Comparison of ENCODE assay signal across 8 cellular contexts in the genomic region with DNA sequence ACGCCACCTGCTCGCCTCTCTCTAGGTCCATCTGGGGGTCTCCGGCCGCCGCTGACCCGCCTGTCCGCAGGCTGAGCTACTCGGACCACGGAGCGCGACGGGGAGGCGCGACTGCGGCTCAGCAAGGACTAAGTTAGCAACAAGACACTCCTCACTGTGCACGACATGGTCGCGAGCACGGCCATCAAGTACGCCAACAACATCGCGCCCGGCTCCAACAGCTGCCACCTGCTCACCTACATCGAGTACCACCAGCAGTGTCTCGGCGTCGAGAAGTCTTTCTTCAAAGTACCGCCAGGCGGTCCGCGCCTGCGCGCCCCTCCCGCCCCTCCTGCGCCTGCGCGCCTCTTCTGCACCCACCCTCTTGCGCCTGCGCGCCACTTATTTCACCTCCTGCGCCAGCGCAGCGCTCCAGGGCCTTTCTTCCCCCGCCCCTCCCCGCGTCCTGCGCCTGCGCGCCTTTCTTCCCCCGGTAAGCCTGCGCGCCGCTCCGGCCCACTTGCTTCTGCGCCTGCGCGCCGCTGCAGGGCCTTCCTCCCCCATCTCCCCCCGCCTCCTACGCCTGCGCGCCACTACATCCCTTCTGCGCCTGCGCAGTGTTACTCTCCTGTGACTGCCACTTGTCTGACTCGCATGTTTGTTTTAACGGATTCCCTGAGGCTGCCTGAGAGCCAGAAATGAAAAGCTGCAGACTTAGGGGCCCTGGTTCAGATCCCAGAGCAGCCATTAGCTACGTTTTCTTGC.
A peak's percentile ranks its signal among the peaks of the same experiment; 100 is the strongest.
DNase-seq lines count a peak whose midpoint lies in the region; ATAC-seq and TF ChIP-seq lines count a peak whose summit lies in the region.

No MANE protein-coding gene starts in this region.

- no peak for TF ChIP-seq EP300 in esophagus muscularis mucosa (IDR thresholded peaks at IDR 0.05)

- BruUV-seq in PC-9 (replicated peaks; lab: Mats Ljungman, UMichigan) = no TSS peak

- CTCF ChIA-PET in PC-9 (lab: Charles Lee) = interaction anchor here (0.5 to 1.0 kb wide), 2 partner anchors 19 to 81 kb away, joined by 3 to 4 read pairs; no protein-coding TSS in a partner anchor

- whole genome bisulfite sequencing in esophagus muscularis mucosa = under 1% methylated on average over 28 of the region's 67 CpGs

- H3K9me3 ChIP-seq in PC-9 (ENCODE audit: insufficient read depth, low read depth) (no peaks in the 10 kb centered on the region), esophagus muscularis mucosa (no peaks in the 10 kb centered on the region), muscle layer of colon (ENCODE audit: low read length) (no peaks in the 10 kb centered on the region)

- ATAC-seq in GM21619 (IDR thresholded peaks at IDR 0.05; ENCODE audit: unreplicated experiment) = peak; percentile 65

- in situ Hi-C loops in KBM-7 (cut with MboI; ENCODE audit: low pct_unique_long_range_greater_than_20kb, low sequenced_read_pairs) = no loop called here

- DNase-seq in DMS53 treated with DMSO at 0.1 percent for 48 hours (lab: John Stamatoyannopoulos, UW; ENCODE audit: unreplicated experiment) = peak; percentile 91
- DNase-seq in KBM-7 = peak; percentile 97
- peak; percentile 88 to 96 for DNase-seq in PC-9
- peak; percentile 98 to 99 for DNase-seq in activated T-cell treated with anti-CD3 and anti-CD28 coated beads, Interleukin-2, amount 50 U/mL, for 48 hours
- peak; percentile 99 for DNase-seq in esophagus muscularis mucosa (ENCODE audit: extremely low spot score)
- peak; percentile 99 for DNase-seq in stimulated activated CD8-positive, alpha-beta memory T cell treated with anti-CD3 and anti-CD28 coated beads, Interleukin-7, amount 100 ng/mL, for 1 hour (ENCODE audit: low read depth in 2 of 2)

- H3K36me3 ChIP-seq in PC-9 (ENCODE audit: low read depth) = no peaks in the 10 kb centered on the region
- H3K36me3 ChIP-seq in esophagus muscularis mucosa = no peaks in the 10 kb centered on the region
- no peaks in the 10 kb centered on the region for H3K36me3 ChIP-seq in muscle layer of colon (ENCODE audit: insufficient read depth, low read length)

- no peak for TF ChIP-seq POLR2A in esophagus muscularis mucosa (IDR thresholded peaks at IDR 0.05; ENCODE audit: low read depth)

- no peaks in the 10 kb centered on the region for H3K4me1 ChIP-seq in PC-9 (replicated peaks; ENCODE audit: insufficient read depth)
- peaks cover 13 to 28% (median 21%) of the 10 kb centered on the region in 4 donors for H3K4me1 ChIP-seq in esophagus muscularis mucosa
- H3K4me1 ChIP-seq in muscle layer of colon (ENCODE audit: insufficient read depth, low read length) = peaks cover 6% of the 10 kb centered on the region

- H3K4me3 ChIP-seq in PC-9 = peak overlapping the region; percentile 78
- H3K4me3 ChIP-seq in esophagus muscularis mucosa = peak overlapping the region; percentile 66 to 83 (median 68)
- peak overlapping the region; percentile 75 to 97 for H3K4me3 ChIP-seq in muscle layer of colon (ENCODE audit: low read depth in 1 of 2, low read length in 2 of 2)

- peak overlapping the region; percentile 99 for H2AFZ ChIP-seq in PC-9

- peak overlapping the region; percentile 78 for H3K9ac ChIP-seq in muscle layer of colon (ENCODE audit: low read length)

- no peak overlapping the region for H3K27ac ChIP-seq in PC-9
- peak overlapping the region; percentile 67 to 78 (median 73) for H3K27ac ChIP-seq in esophagus muscularis mucosa (replicated peaks in 1 of 4)
- H3K27ac ChIP-seq in muscle layer of colon (ENCODE audit: low read depth, low read length) = no peak overlapping the region

- intact Hi-C loops in PC-9 (cut with micrococcal nuclease; ENCODE audit: unreplicated experiment) (no loop called here), esophagus muscularis mucosa (cut with DNase I) (no loop called here)

- H3F3A ChIP-seq in PC-9 (ENCODE audit: insufficient read depth, low read depth) = 0 out of 2 replicates have a peak, but pooled peaks cover 9% of the 10 kb centered on the region

- no peaks in the 10 kb centered on the region for H4K20me1 ChIP-seq in PC-9 (ENCODE audit: insufficient read depth)

- peak overlapping the region; percentile 87 for H3K4me2 ChIP-seq in PC-9

- H3K9me2 ChIP-seq in PC-9 (ENCODE audit: insufficient read depth) = no peaks in the 10 kb centered on the region

- TF ChIP-seq CTCF in PC-9 (conservative IDR thresholded peaks at IDR 0.05) (no peak), esophagus muscularis mucosa (IDR thresholded peaks at IDR 0.05) (peak in 2 of 3 experiments; percentile 11 to 63)

- H3K79me2 ChIP-seq in PC-9 (ENCODE audit: low read depth) = peaks cover 12% of the 10 kb centered on the region; the same call in 1 of the 2 replicates

- POLR2A ChIA-PET in PC-9 (lab: Charles Lee; ENCODE audit: unreplicated experiment) = interaction anchor here (0.6 kb wide), 1 partner anchor 169 kb away, joined by 3 read pairs; no protein-coding TSS in a partner anchor

- H3K27me3 ChIP-seq in PC-9 (ENCODE audit: insufficient read depth, low read depth) (no peaks in the 10 kb centered on the region), esophagus muscularis mucosa (no peaks in the 10 kb centered on the region), muscle layer of colon (ENCODE audit: control insufficient read depth in 1 of 2, insufficient read depth in 2 of 2, low read length in 2 of 2) (no peaks in the 10 kb centered on the region)

Comparison
In these comparisons a context has a peak if more than half of its experiments do, and no peak if none do; other contexts are left out.
1. H3K27ac ChIP-seq: peak in esophagus muscularis mucosa (4 of 4); none in PC-9 (single experiment) and muscle layer of colon (single experiment).
2. Peak in every context shown above with its lines, with median percentiles within 50 percentile points of each other: DNase-seq and H3K4me3 ChIP-seq.